ENCODE assay signal across 17 cellular contexts in genomic region chr4:67250497-67250896, GRCh38.
"Had no signal": no experiment of that assay in that cellular context is flagged by ENCODE, and none has a peak within 500 bp of the region (broad histone marks: within the 10 kb centered on the region; RNA-seq: fewer than 3 reads in every experiment).

No MANE protein-coding gene starts in this region.

- DNase-seq: activated B cell treated with CpG ODN at 0.5 μM for 24 hours; activated CD4-positive, alpha-beta T cell treated with anti-CD3 and anti-CD28 coated beads, Interleukin-2, amount 10 ng/mL, durations not matched to agents 24 days and 14 days; activated T-cell treated with anti-CD3 and anti-CD28 coated beads for 4 hours; amygdala; brain microvascular endothelial cell; cerebellar nuclear complex; effector memory CD8-positive, alpha-beta T cell; immature natural killer cell; lower lobe of right lung; midbrain; naive B cell; retina; stimulated activated CD4-positive, alpha-beta T cell treated with anti-CD3 and anti-CD28 coated beads, Interleukin-15, amount 100 ng/mL, for 24 hours; stimulated activated CD4-positive, alpha-beta T cell treated with anti-CD3 and anti-CD28 coated beads, Interleukin-4, amount 100 ng/mL, for 24 hours; stimulated activated naive CD8-positive, alpha-beta T cell treated with anti-CD3 and anti-CD28 coated beads, Interleukin-15, amount 100 ng/mL, for 72 hours; testis; upper lobe of right lung had no signal

- ATAC-seq: effector memory CD8-positive, alpha-beta T cell; lower lobe of right lung; stimulated activated naive CD8-positive, alpha-beta T cell treated with anti-CD3 and anti-CD28 coated beads, Interleukin-15, amount 100 ng/mL, for 72 hours; upper lobe of right lung had no signal

- H3K36me3 ChIP-seq: brain microvascular endothelial cell, lower lobe of right lung, upper lobe of right lung had no signal

- H3K4me1 ChIP-seq: lower lobe of right lung, testis, upper lobe of right lung had no signal

- H3K9me3 ChIP-seq: lower lobe of right lung, testis, upper lobe of right lung had no signal

- H3K27me3 ChIP-seq: brain microvascular endothelial cell, testis, upper lobe of right lung had no signal

- H3K4me3 ChIP-seq: lower lobe of right lung, testis, upper lobe of right lung had no signal

- H3K27ac ChIP-seq: brain microvascular endothelial cell, lower lobe of right lung, testis, upper lobe of right lung had no signal
